In genomic region chr22:27867958-27868737, GRCh38 we compare ENCODE assay signal across 2 cellular contexts.
TF ChIP-seq lines count a peak whose summit lies in the region.

No MANE protein-coding gene starts in this region.

TF ChIP-seq in GM23338, 12 proteins besides CTCF, POLR2A, EP300 and RAD21 (continued from another document):
- no peak for TF ChIP-seq ZNF114 (CRISPR knock-in tag; IDR thresholded peaks at IDR 0.05)
- TF ChIP-seq NANOG (IDR thresholded peaks at IDR 0.05; ENCODE audit: borderline replicate concordance), result no peak
- no peak for TF ChIP-seq ETS1 (IDR thresholded peaks at IDR 0.05)
- TF ChIP-seq POLR2AphosphoS5 (IDR thresholded peaks at IDR 0.05; ENCODE audit: low read depth), result no peak
- TF ChIP-seq EZH2 (IDR thresholded peaks at IDR 0.05; ENCODE audit: low read depth, unreplicated experiment), result no peak
- TF ChIP-seq EZH2phosphoT487 (IDR thresholded peaks at IDR 0.05; ENCODE audit: unreplicated experiment), result no peak
- no peak for TF ChIP-seq ZNF331 (CRISPR knock-in tag; IDR thresholded peaks at IDR 0.05; ENCODE audit: low read depth)
- no peak for TF ChIP-seq ZNF462 (CRISPR knock-in tag; IDR thresholded peaks at IDR 0.05)
- no peak for TF ChIP-seq CREB1 (CRISPR knock-in tag; IDR thresholded peaks at IDR 0.05; ENCODE audit: low read depth)
- TF ChIP-seq JUNB (IDR thresholded peaks at IDR 0.05; ENCODE audit: unreplicated experiment), result no peak

TF ChIP-seq in WTC11, 78 proteins besides CTCF, POLR2A, EP300 and RAD21 (continued from another document):
- TF ChIP-seq, protein P1, sequence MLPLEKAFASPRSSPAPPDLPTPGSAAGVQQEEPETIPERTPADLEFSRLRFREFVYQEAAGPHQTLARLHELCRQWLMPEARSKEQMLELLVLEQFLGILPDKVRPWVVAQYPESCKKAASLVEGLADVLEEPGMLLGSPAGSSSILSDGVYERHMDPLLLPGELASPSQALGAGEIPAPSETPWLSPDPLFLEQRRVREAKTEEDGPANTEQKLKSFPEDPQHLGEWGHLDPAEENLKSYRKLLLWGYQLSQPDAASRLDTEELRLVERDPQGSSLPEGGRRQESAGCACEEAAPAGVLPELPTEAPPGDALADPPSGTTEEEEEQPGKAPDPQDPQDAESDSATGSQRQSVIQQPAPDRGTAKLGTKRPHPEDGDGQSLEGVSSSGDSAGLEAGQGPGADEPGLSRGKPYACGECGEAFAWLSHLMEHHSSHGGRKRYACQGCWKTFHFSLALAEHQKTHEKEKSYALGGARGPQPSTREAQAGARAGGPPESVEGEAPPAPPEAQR (CRISPR knock-in tag; IDR thresholded peaks at IDR 0.05), result no peak
- TF ChIP-seq NFYB (CRISPR knock-in tag; conservative IDR thresholded peaks at IDR 0.05; ENCODE audit: low read depth) (no peak), RELA (CRISPR knock-in tag; IDR thresholded peaks at IDR 0.05; ENCODE audit: borderline replicate concordance) (no peak), GRHL2 (CRISPR knock-in tag; IDR thresholded peaks at IDR 0.05; ENCODE audit: insufficient replicate concordance, severe bottlenecking) (no peak), ZNF423 (CRISPR knock-in tag; IDR thresholded peaks at IDR 0.05) (no peak), ZNF317 (CRISPR knock-in tag; IDR thresholded peaks at IDR 0.05; ENCODE audit: borderline replicate concordance, low read depth) (no peak), MXD4 (CRISPR knock-in tag; IDR thresholded peaks at IDR 0.05; ENCODE audit: borderline replicate concordance) (no peak), IRF1 (CRISPR knock-in tag; IDR thresholded peaks at IDR 0.05) (no peak), ELF4 (CRISPR knock-in tag; IDR thresholded peaks at IDR 0.05; ENCODE audit: low read depth) (no peak), ERG (CRISPR knock-in tag; IDR thresholded peaks at IDR 0.05) (no peak), TEAD4 (CRISPR knock-in tag; IDR thresholded peaks at IDR 0.05) (no peak), ZNF121 (CRISPR knock-in tag; IDR thresholded peaks at IDR 0.05) (no peak)
